27 cellular contexts compared by ENCODE assay signal in genomic region chr2:191363267-191363666, GRCh38.
DNase-seq lines count a peak whose midpoint lies in the region; ATAC-seq and TF ChIP-seq lines count a peak whose summit lies in the region.
"Had no signal": no experiment of that assay in that cellular context is flagged by ENCODE, and none has a peak within 500 bp of the region (broad histone marks: within the 10 kb centered on the region; RNA-seq: fewer than 3 reads in every experiment).

No MANE protein-coding gene starts in this region.

- H2AFZ ChIP-seq in DND-41 (ENCODE audit: low read depth, low read length) (no peak overlapping the region), fibroblast of lung (ENCODE audit: low read length) (no peak overlapping the region)
- H2AFZ ChIP-seq: GM23338 had no signal

- H3K9ac ChIP-seq in DND-41 (ENCODE audit: low read depth, low read length) (no peak overlapping the region), fibroblast of lung (ENCODE audit: insufficient read depth, low read length) (no peak overlapping the region)
- H3K9ac ChIP-seq: SK-N-SH had no signal

- H3K4me3 ChIP-seq in DND-41 (ENCODE audit: low read depth in 1 of 2, low read length in 2 of 2) (no peak overlapping the region), fibroblast of lung (replicated peaks in 1 of 4; ENCODE audit: control extremely low read depth in 1 of 4, insufficient read depth in 1 of 4, low read depth in 3 of 4, low read length in 4 of 4) (no peak overlapping the region)
- H3K4me3 ChIP-seq: A549, GM23338 had no signal

- no peak overlapping the region for H3K27ac ChIP-seq in DND-41 (ENCODE audit: low read length)
- H3K27ac ChIP-seq in fibroblast of lung (ENCODE audit: insufficient read depth, low read length): peak overlapping the region; percentile 11
- H3K27ac ChIP-seq: A549 had no signal

- no peak overlapping the region for H3K4me2 ChIP-seq in DND-41 (ENCODE audit: insufficient read depth, low read length)
- no peak overlapping the region for H3K4me2 ChIP-seq in fibroblast of lung (ENCODE audit: extremely low read depth, insufficient read depth, low read length)
- H3K4me2 ChIP-seq: A549, GM23338, SK-N-SH had no signal

- H3K27me3 ChIP-seq in DND-41 (ENCODE audit: insufficient read depth, low read length, poor library complexity): no peaks in the 10 kb centered on the region
- H3K27me3 ChIP-seq in fibroblast of lung (ENCODE audit: control insufficient read depth, insufficient read depth, low read length): no peaks in the 10 kb centered on the region
- H3K27me3 ChIP-seq: BE2C had no signal

- no peaks in the 10 kb centered on the region for H3K36me3 ChIP-seq in DND-41 (ENCODE audit: insufficient read depth, low read length)
- H3K36me3 ChIP-seq in fibroblast of lung (ENCODE audit: control insufficient read depth, insufficient read depth, low read length): peaks cover 3% of the 10 kb centered on the region

- TF ChIP-seq CTCF in DND-41 (IDR thresholded peaks at IDR 0.05; ENCODE audit: borderline replicate concordance, extremely low read depth, low read length, poor library complexity, severe bottlenecking) (no peak), fibroblast of lung (conservative IDR thresholded peaks at IDR 0.05 in 1 of 2, IDR thresholded peaks at IDR 0.05 in 1 of 2; ENCODE audit: low read depth in 1 of 2, low read length in 2 of 2) (no peak)

- ATAC-seq in DND-41 (ENCODE audit: insufficient read depth, low read depth): peak; percentile 69
- no peak for ATAC-seq in GM18505 (IDR thresholded peaks at IDR 0.05; ENCODE audit: unreplicated experiment)
- no peak for ATAC-seq in activated T-helper 17 cell treated with anti-CD3 and anti-CD28 coated beads, Interleukin-2, amount 50 U/mL, for 72 hours (replicated peaks)
- ATAC-seq: A549, GM23338, PC-3, T-cell had no signal

- DNase-seq in DND-41 (no peak), KBM-7 (peak; percentile 34), NOMO-1 treated with dmso at 0.1 percent for 144 hours (lab: John Stamatoyannopoulos, UW; ENCODE audit: unreplicated experiment) (peak; percentile 2), fibroblast of lung (ENCODE audit: low read depth in 2 of 2) (no peak), SHP77 treated with DMSO at 0.1 percent for 48 hours (lab: John Stamatoyannopoulos, UW) (no peak), NCI-H1694 treated with DMSO at 0.1 percent for 48 hours (lab: John Stamatoyannopoulos, UW) (no peak)
- DNase-seq: BE2C; DMS53; EL; GF-D8; HCEC 1CT; Karpas-422; NCI-H1092 treated with DMSO at 0.1 percent for 48 hours; NCI-H1436 treated with DMSO at 0.1 percent for 48 hours; NCI-H2029; NCI-H226; NCI-H510A treated with DMSO at 0.1 percent for 48 hours; NCI-H748 treated with DMSO at 0.1 percent for 48 hours; NK-92 treated with Interleukin-12 subunit alpha and Interleukin-12 subunit beta, amount 100 ng/mL, for 24 hours; PC-3; Right ventricle myocardium superior; SK-N-SH; T-cell had no signal

- H3K27me3 Mint-ChIP-seq in activated T-helper 17 cell treated with anti-CD3 and anti-CD28 coated beads, Interleukin-2, amount 50 U/mL, for 72 hours: peaks cover 23% of the 10 kb centered on the region
- H3K27me3 Mint-ChIP-seq: T-cell had no signal

- H3K4me1 ChIP-seq in DND-41 (ENCODE audit: insufficient read depth, low read length) (no peaks in the 10 kb centered on the region; the same call in 1 of the 2 replicates), fibroblast of lung (ENCODE audit: control insufficient read depth, extremely low read depth, insufficient read depth, low read length) (peaks cover 14% of the 10 kb centered on the region)

- no peaks in the 10 kb centered on the region for H3K9me3 Mint-ChIP-seq in activated T-helper 17 cell treated with anti-CD3 and anti-CD28 coated beads, Interleukin-2, amount 50 U/mL, for 72 hours
- H3K9me3 Mint-ChIP-seq: GM23338, T-cell had no signal

- H3K79me2 ChIP-seq in DND-41 (ENCODE audit: insufficient read depth, low read length) (no peaks in the 10 kb centered on the region), fibroblast of lung (ENCODE audit: control insufficient read depth, insufficient read depth, low read length) (no peaks in the 10 kb centered on the region)

- no peak overlapping the region for H3K4me3 Mint-ChIP-seq in activated T-helper 17 cell treated with anti-CD3 and anti-CD28 coated beads, Interleukin-2, amount 50 U/mL, for 72 hours
- H3K4me3 Mint-ChIP-seq: GM23338, T-cell had no signal

- H4K20me1 ChIP-seq in DND-41 (ENCODE audit: insufficient read depth, low read length) (no peaks in the 10 kb centered on the region), fibroblast of lung (ENCODE audit: control insufficient read depth, extremely low read depth, insufficient read depth, low read length) (no peaks in the 10 kb centered on the region)

- no peaks in the 10 kb centered on the region for H3K9me3 ChIP-seq in DND-41 (ENCODE audit: insufficient read depth, low read length, severe bottlenecking)
- no peaks in the 10 kb centered on the region for H3K9me3 ChIP-seq in fibroblast of lung (ENCODE audit: control insufficient read depth, insufficient read depth, low read depth, low read length)
- H3K9me3 ChIP-seq: A549, BE2C, SK-N-SH had no signal

- no peak overlapping the region for H3K27ac Mint-ChIP-seq in activated T-helper 17 cell treated with anti-CD3 and anti-CD28 coated beads, Interleukin-2, amount 50 U/mL, for 72 hours
- H3K27ac Mint-ChIP-seq: GM23338, T-cell had no signal

- H3K36me3 Mint-ChIP-seq in activated T-helper 17 cell treated with anti-CD3 and anti-CD28 coated beads, Interleukin-2, amount 50 U/mL, for 72 hours (ENCODE audit: low read depth): no peaks in the 10 kb centered on the region
- H3K36me3 Mint-ChIP-seq: T-cell had no signal

- in situ Hi-C loops in KBM-7 (cut with MboI; ENCODE audit: low pct_unique_long_range_greater_than_20kb, low sequenced_read_pairs): no loop called here

- TF ChIP-seq POLR2A in GM18505 (IDR thresholded peaks at IDR 0.05; ENCODE audit: borderline replicate concordance, extremely low read depth, insufficient read depth, insufficient read length): no peak

- no peaks in the 10 kb centered on the region for H3K4me1 Mint-ChIP-seq in activated T-helper 17 cell treated with anti-CD3 and anti-CD28 coated beads, Interleukin-2, amount 50 U/mL, for 72 hours
- H3K4me1 Mint-ChIP-seq: T-cell had no signal

Comparison
In these comparisons a context has a peak if more than half of its experiments do, and no peak if none do; other contexts are left out.
1. DNase-seq: peak in KBM-7 (single experiment) and NOMO-1 treated with dmso at 0.1 percent for 144 hours (single experiment); none in DND-41 (single experiment), fibroblast of lung (0 of 2), SHP77 treated with DMSO at 0.1 percent for 48 hours (single experiment) and NCI-H1694 treated with DMSO at 0.1 percent for 48 hours (single experiment).